ENCODE assay signal across 16 cellular contexts in genomic region chr13:73387318-73387717, GRCh38.
"Had no signal": no experiment of that assay in that cellular context is flagged by ENCODE, and none has a peak within 500 bp of the region (broad histone marks: within the 10 kb centered on the region; RNA-seq: fewer than 3 reads in every experiment).

No MANE protein-coding gene starts in this region.

- H3K27ac ChIP-seq: colonic mucosa, esophagus muscularis mucosa, foreskin keratinocyte, gastroesophageal sphincter, heart right ventricle, left lung, lower lobe of right lung had no signal

- H3K4me1 ChIP-seq: colonic mucosa, esophagus muscularis mucosa, gastroesophageal sphincter, heart right ventricle, left lung, lower lobe of right lung had no signal

- ATAC-seq: foreskin keratinocyte, gastroesophageal sphincter, heart right ventricle, left cardiac atrium, left lung, left ventricle myocardium superior, lower lobe of right lung, mucosa of descending colon had no signal

- H3K27me3 ChIP-seq: colonic mucosa, esophagus muscularis mucosa, foreskin keratinocyte, gastroesophageal sphincter, heart right ventricle, left lung had no signal

- DNase-seq: colonic mucosa; cortex of kidney; effector CD4-positive, alpha-beta T cell; effector memory CD4-positive, alpha-beta T cell; foreskin keratinocyte; heart right ventricle; hippocampal formation; left cardiac atrium; left lung; left ventricle myocardium superior; lower lobe of right lung; mesenchymal stem cell; mucosa of descending colon; naive B cell had no signal

- H3K36me3 ChIP-seq: colonic mucosa, esophagus muscularis mucosa, gastroesophageal sphincter, heart right ventricle, left lung, lower lobe of right lung had no signal

- H3K4me3 ChIP-seq: colonic mucosa, esophagus muscularis mucosa, gastroesophageal sphincter, heart right ventricle, left lung, lower lobe of right lung, mucosa of descending colon had no signal

- H3K9me3 ChIP-seq: colonic mucosa, lower lobe of right lung had no signal
